In genomic region chr3:75118805-75119204, GRCh38 we compare ENCODE assay signal across 20 cellular contexts.
"Had no signal": no experiment of that assay in that cellular context is flagged by ENCODE, and none has a peak within 500 bp of the region (broad histone marks: within the 10 kb centered on the region; RNA-seq: fewer than 3 reads in every experiment).

No MANE protein-coding gene starts in this region.

- H3K4me1 ChIP-seq: esophagus muscularis mucosa, gastrocnemius medialis, heart right ventricle, left lung, lower lobe of right lung had no signal

- H3K36me3 ChIP-seq: esophagus muscularis mucosa, gastrocnemius medialis, heart right ventricle, left lung, lower lobe of right lung had no signal

- H3K27ac ChIP-seq: coronary artery, dorsolateral prefrontal cortex, esophagus muscularis mucosa, gastrocnemius medialis, heart right ventricle, left lung, lower lobe of right lung had no signal

- H3K4me3 Mint-ChIP-seq: mesothelial cell of epicardium, naive B cell had no signal

- H3K27me3 Mint-ChIP-seq: naive B cell had no signal

- H3K36me3 Mint-ChIP-seq: mesothelial cell of epicardium, naive B cell had no signal

- ATAC-seq: gastrocnemius medialis, heart right ventricle, left cardiac atrium, left lung, left ventricle myocardium superior, lower lobe of right lung, mucosa of descending colon had no signal

- H3K4me1 Mint-ChIP-seq: mesothelial cell of epicardium, naive B cell had no signal

- H3K9me3 ChIP-seq: esophagus muscularis mucosa, gastrocnemius medialis, lower lobe of right lung, mucosa of descending colon had no signal

- H3K4me3 ChIP-seq: coronary artery, dorsolateral prefrontal cortex, esophagus muscularis mucosa, gastrocnemius medialis, heart right ventricle, left lung, lower lobe of right lung, mucosa of descending colon had no signal

- H3K27me3 ChIP-seq: dorsolateral prefrontal cortex, esophagus muscularis mucosa, gastrocnemius medialis, heart right ventricle, left lung had no signal

- H3K27ac Mint-ChIP-seq: mesothelial cell of epicardium had no signal

- DNase-seq: dermis blood vessel endothelial cell; dorsolateral prefrontal cortex; effector CD4-positive, alpha-beta T cell; effector memory CD4-positive, alpha-beta T cell; foreskin fibroblast; gastrocnemius medialis; glutamatergic neuron; head of caudate nucleus; heart right ventricle; hippocampal formation; left cardiac atrium; left lung; left ventricle myocardium superior; lower lobe of right lung; mesenchymal stem cell; mucosa of descending colon; naive B cell had no signal
